ENCODE assay signal across 29 cellular contexts in genomic region chr3:15531346-15531745, GRCh38.
"Had no signal": no experiment of that assay in that cellular context is flagged by ENCODE, and none has a peak within 500 bp of the region (broad histone marks: within the 10 kb centered on the region; RNA-seq: fewer than 3 reads in every experiment).

No MANE protein-coding gene starts in this region.

- H3K27ac ChIP-seq: RWPE1, SJSA1 had no signal

- H3K4me1 ChIP-seq: Peyer's patch, SJSA1 had no signal

- H3K27me3 ChIP-seq: Peyer's patch, SJSA1 had no signal

- H3K27ac Mint-ChIP-seq: activated naive CD4-positive, alpha-beta T cell treated with anti-CD3 and anti-CD28 coated beads for 36 hours; activated naive CD8-positive, alpha-beta T cell; activated T-helper 1 cell treated with anti-CD3 and anti-CD28 coated beads, Interleukin-12 subunit alpha, Interleukin-12 subunit beta, Interleukin-2, Interleukin-4 antibody, amounts not matched to agents 30 ng/mL and 10 ng/mL and 1 ng/mL, durations not matched to agents 14 hours and 24 hours and 36 hours; brain; T-helper 1 cell treated with Interleukin-12 subunit alpha and Interleukin-12 subunit beta and Interleukin-4 antibody, amounts not matched to agents 30 μg/mL and 1 μg/mL, for 36 hours; WTC11 had no signal

- H3K27me3 Mint-ChIP-seq: activated naive CD8-positive, alpha-beta T cell; activated T-cell treated with anti-CD3 and anti-CD28 coated beads, Interleukin-2, amount 50 U/mL, for 24 hours; brain had no signal

- H3K36me3 Mint-ChIP-seq: brain, WTC11 had no signal

- ATAC-seq: activated CD8-positive, alpha-beta T cell treated with anti-CD3 and anti-CD28 coated beads, Interleukin-2, amount 10 ng/mL, durations not matched to agents 7 days and 5 days; SK-N-SH treated with all-trans-retinoic acid at 6 μM for 48 hours; WTC11 had no signal

- H3K4me3 ChIP-seq: Peyer's patch, SJSA1 had no signal

- H3K36me3 ChIP-seq: Peyer's patch, SJSA1 had no signal

- DNase-seq: activated CD4-positive, alpha-beta T cell treated with anti-CD3 and anti-CD28 coated beads for 48 hours; activated CD4-positive, alpha-beta T cell treated with anti-CD3 and anti-CD28 coated beads, Interleukin-2, amount 50 U/mL, for 4 hours; activated CD4-positive, CD25-positive, alpha-beta regulatory T cell treated with anti-CD3 and anti-CD28 coated beads, Interleukin-2, amount 50 U/mL, for 72 hours; activated CD8-positive, alpha-beta T cell treated with anti-CD3 and anti-CD28 coated beads, Interleukin-2, amount 10 ng/mL, durations not matched to agents 7 days and 5 days; activated gamma-delta T cell; activated naive CD4-positive, alpha-beta T cell treated with anti-CD3 and anti-CD28 coated beads for 36 hours; activated T-cell treated with anti-CD3 and anti-CD28 coated beads, Interleukin-2, amount 50 U/mL, for 24 hours; amygdala; Kasumi-1; KBM-7; NCI-H1048; NCI-H1930; NCI-H2171; NCI-H2227 treated with DMSO at 0.1 percent for 48 hours; NCI-H446 treated with DMSO at 0.1 percent for 48 hours; NCI-H526 treated with DMSO at 0.1 percent for 48 hours; NK-92 treated with Interleukin-12 subunit alpha and Interleukin-12 subunit beta, amount 100 ng/mL, for 24 hours; Peyer's patch; SHP77; SW 1271; T-helper 9 cell had no signal

- H3K9me3 Mint-ChIP-seq: activated naive CD4-positive, alpha-beta T cell treated with anti-CD3 and anti-CD28 coated beads for 36 hours; activated T-cell treated with anti-CD3 and anti-CD28 coated beads, Interleukin-2, amount 50 U/mL, for 24 hours; activated T-helper 1 cell treated with anti-CD3 and anti-CD28 coated beads, Interleukin-12 subunit alpha, Interleukin-12 subunit beta, Interleukin-2, Interleukin-4 antibody, amounts not matched to agents 30 ng/mL and 10 ng/mL and 1 ng/mL, durations not matched to agents 14 hours and 24 hours and 36 hours; brain; T-helper 1 cell treated with Interleukin-12 subunit alpha and Interleukin-12 subunit beta and Interleukin-4 antibody, amounts not matched to agents 30 μg/mL and 1 μg/mL, for 36 hours; WTC11 had no signal

- H3K9me3 ChIP-seq: Peyer's patch, SJSA1 had no signal

- H3K4me3 Mint-ChIP-seq: activated CD8-positive, alpha-beta T cell treated with anti-CD3 and anti-CD28 coated beads, Interleukin-2, amount 10 ng/mL, durations not matched to agents 7 days and 5 days; activated naive CD4-positive, alpha-beta T cell treated with anti-CD3 and anti-CD28 coated beads for 36 hours; activated naive CD8-positive, alpha-beta T cell; activated T-cell treated with anti-CD3 and anti-CD28 coated beads, Interleukin-2, amount 50 U/mL, for 24 hours; activated T-helper 1 cell treated with anti-CD3 and anti-CD28 coated beads, Interleukin-12 subunit alpha, Interleukin-12 subunit beta, Interleukin-2, Interleukin-4 antibody, amounts not matched to agents 30 ng/mL and 10 ng/mL and 1 ng/mL, durations not matched to agents 14 hours and 24 hours and 36 hours; brain; T-helper 1 cell treated with Interleukin-12 subunit alpha and Interleukin-12 subunit beta and Interleukin-4 antibody, amounts not matched to agents 30 μg/mL and 1 μg/mL, for 36 hours; WTC11 had no signal
